In genomic region chr7:33062023-33062781, GRCh38 we compare ENCODE assay signal across 8 cellular contexts. TPM values are rescaled to one million over a fixed set of nuclear protein-coding genes. Genes with fewer than 3 reads are reported as not detected.
A peak's percentile ranks its signal among the peaks of the same experiment; 100 is the strongest.
DNase-seq lines count a peak whose midpoint lies in the region; ATAC-seq and FAIRE-seq lines count a peak whose summit lies in the region.

NT5C3A (minus strand) TSS chr7:33062776; CDS start chr7:33062705, 71 bp downstream.

- ATAC-seq in GM21390 (IDR thresholded peaks at IDR 0.05; ENCODE audit: unreplicated experiment): peak; percentile 37

- peak; percentile 61 for DNase-seq in Daoy (ENCODE audit: low read depth)
- DNase-seq in HTR-8/SVneo (ENCODE audit: insufficient read length, low spot score): peak; percentile 25
- peak; percentile 3 for DNase-seq in T follicular helper cell (ENCODE audit: low read depth)
- peak; percentile 57 for DNase-seq in cerebellar cortex (ENCODE audit: low spot score)
- peak; percentile 45 for DNase-seq in kidney tubule cell (ENCODE audit: low spot score)
- DNase-seq in stimulated activated CD4-positive, alpha-beta T cell treated with anti-CD3 and anti-CD28 coated beads, Interleukin-15, amount 100 ng/mL, for 24 hours: peak; percentile 57
- no peak for DNase-seq in GF-D8 (lab: John Stamatoyannopoulos, UW)

- FAIRE-seq in HTR-8/SVneo (lab: Jason Lieb, UNC): no peak

RNA-seq across cellular contexts. Expression of gene NT5C3A, which starts in this region (rescaled TPM):
- total RNA-seq in Daoy (2014; rRNA removed; shearing (Covaris generic)): 64.4 and 66.6 TPM in 2 replicates
